Comparison of ENCODE assay signal across 8 cellular contexts in genomic region chr15:52183562-52184173, GRCh38. TPM values are rescaled to one million over a fixed set of nuclear protein-coding genes. Genes with fewer than 3 reads are reported as not detected.
DNase-seq lines count a peak whose midpoint lies in the region; ATAC-seq and TF ChIP-seq lines count a peak whose summit lies in the region.

No MANE protein-coding gene starts in this region.

- no peak for TF ChIP-seq EP300 in Ishikawa (IDR thresholded peaks at IDR 0.05; ENCODE audit: borderline replicate concordance)

- DNase-seq in ELF-1 (ENCODE audit: low read depth, low spot score) (peak; percentile 39), MCF 10A (ENCODE audit: unreplicated experiment) (peak; percentile 55), mesothelial cell of epicardium (ENCODE audit: low spot score in 2 of 2, unreplicated experiment in 2 of 2) (no peak), UCSD-AML1 (lab: John Stamatoyannopoulos, UW; ENCODE audit: unreplicated experiment) (no peak), sciatic nerve (ENCODE audit: low spot score) (no peak)

- TF ChIP-seq CTCF in MCF 10A (IDR thresholded peaks at IDR 0.05; ENCODE audit: unreplicated experiment) (peak; percentile 71), mesothelial cell of epicardium (IDR thresholded peaks at IDR 0.05; ENCODE audit: unreplicated experiment) (peak; percentile 48)

- intact Hi-C loops in MCF 10A (cut with micrococcal nuclease) (loop anchor here (1.0 to 2.0 kb wide), 2 partner anchors 25 to 551 kb away; no protein-coding TSS in a partner anchor), sciatic nerve (cut with DNase I) (no loop called here)

- H3K27me3 Mint-ChIP-seq in MCF 10A (ENCODE audit: insufficient read depth, unreplicated experiment) (no peaks in the 10 kb centered on the region), mesothelial cell of epicardium (ENCODE audit: low read depth) (peaks cover 13% of the 10 kb centered on the region)

- H3K4me3 Mint-ChIP-seq in MCF 10A (ENCODE audit: unreplicated experiment): no peak overlapping the region
- H3K4me3 Mint-ChIP-seq in mesothelial cell of epicardium: no peak overlapping the region

- H3K27ac Mint-ChIP-seq in MCF 10A (ENCODE audit: low read depth, unreplicated experiment): peak overlapping the region; percentile 39
- H3K27ac Mint-ChIP-seq in mesothelial cell of epicardium: no peak overlapping the region

- H3K9me3 Mint-ChIP-seq in MCF 10A (ENCODE audit: unreplicated experiment) (no peaks in the 10 kb centered on the region), mesothelial cell of epicardium (no peaks in the 10 kb centered on the region)

- CTCF ChIA-PET in MCF 10A (lab: Yijun Ruan, JAX): interaction anchor here (0.7 to 3.9 kb wide), 25 partner anchors 7 to 551 kb away, joined by 3 to 46 read pairs (median 3); no protein-coding TSS in a partner anchor

- no TSS peak for BruUV-seq in MCF 10A (replicated peaks; lab: Mats Ljungman, UMichigan)

- H3K36me3 Mint-ChIP-seq in MCF 10A (ENCODE audit: insufficient read depth, unreplicated experiment) (no peaks in the 10 kb centered on the region), mesothelial cell of epicardium (no peaks in the 10 kb centered on the region)

- ATAC-seq in GM18498 (IDR thresholded peaks at IDR 0.05; ENCODE audit: unreplicated experiment) (no peak), sciatic nerve (no peak), esophagus mucosa (no peak)

- TF ChIP-seq RAD21 in Ishikawa (IDR thresholded peaks at IDR 0.05; ENCODE audit: low read depth): peak; percentile 33; the same call in 1 of the 2 replicates

- H3K4me1 Mint-ChIP-seq in MCF 10A (ENCODE audit: insufficient read depth, unreplicated experiment) (peaks cover under 1% of the 10 kb centered on the region), mesothelial cell of epicardium (peaks cover 4% of the 10 kb centered on the region)

- POLR2A ChIA-PET in MCF 10A (lab: Yijun Ruan, JAX): no interaction called here

TF ChIP-seq in Ishikawa, 13 proteins besides CTCF, POLR2A, EP300 and RAD21:
- TF ChIP-seq TAF1 (IDR thresholded peaks at IDR 0.05; ENCODE audit: low read depth) (no peak), NFIC (IDR thresholded peaks at IDR 0.05) (no peak), TCF12 (IDR thresholded peaks at IDR 0.05; ENCODE audit: low read depth) (no peak), EGR1 (IDR thresholded peaks at IDR 0.05) (no peak)

RNA-seq across cellular contexts. Expression of gene GNB5, which starts 7.5 kb away (rescaled TPM):
- total RNA-seq in MCF 10A (2022) (31.8 and 33.7 TPM in 2 replicates), mesothelial cell of epicardium (22.3 to 23.1 TPM (median 22.5 TPM) in 3 replicates), sciatic nerve (12.8 TPM), esophagus mucosa (11.8 TPM)

Comparison
In these comparisons a context has a peak if more than half of its experiments do, and no peak if none do; other contexts are left out.
1. DNase-seq: peak in ELF-1 (single experiment) and MCF 10A (single experiment); none in mesothelial cell of epicardium (0 of 2), UCSD-AML1 (single experiment) and sciatic nerve (single experiment).